ENCODE assay signal across 8 cellular contexts in the genomic region with DNA sequence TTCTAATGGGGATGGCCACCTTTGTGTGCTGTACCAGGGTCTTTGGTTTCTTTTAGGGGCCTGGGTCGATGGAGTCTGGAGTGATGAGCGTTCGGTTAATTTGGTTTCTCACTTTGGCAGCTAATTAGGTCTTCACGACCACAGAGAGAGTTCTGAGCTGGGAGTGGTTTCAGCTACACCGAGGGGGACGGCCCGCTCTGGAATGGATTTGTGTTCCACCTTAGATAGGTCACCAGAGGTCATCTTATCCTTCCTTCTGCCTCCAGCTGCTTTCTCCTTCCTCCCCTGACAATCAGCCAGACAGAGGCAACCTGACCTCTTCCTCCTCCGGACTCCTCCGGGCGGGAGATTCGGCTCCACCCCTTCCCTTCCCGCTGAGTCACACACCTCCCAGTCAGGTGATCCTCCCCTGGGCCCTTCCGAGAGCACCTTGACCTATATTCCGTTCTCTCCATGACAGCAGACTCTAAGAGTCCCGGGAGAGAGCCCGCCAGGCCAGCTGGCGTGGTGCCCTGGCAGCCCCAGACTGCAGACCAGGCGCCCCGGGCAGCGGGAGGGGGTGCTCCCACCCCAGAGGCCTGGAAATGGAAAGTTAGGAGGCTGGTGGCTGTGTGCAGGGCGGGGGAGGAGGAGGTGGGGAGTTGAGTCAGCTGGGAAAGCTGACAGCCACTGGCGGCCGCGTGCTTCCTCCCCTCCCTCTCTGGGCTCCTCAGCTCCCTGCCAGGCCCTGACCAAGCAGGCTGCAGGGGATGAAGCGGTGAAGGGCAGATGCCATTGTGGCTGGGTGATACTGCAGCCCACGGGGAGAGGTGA. TPM values are rescaled to one million over a fixed set of nuclear protein-coding genes. Genes with fewer than 3 reads are reported as not detected.
DNase-seq lines count a peak whose midpoint lies in the region; ATAC-seq and TF ChIP-seq lines count a peak whose summit lies in the region.

No MANE protein-coding gene starts in this region.

- DNase-seq in GM12864 (ENCODE audit: low read depth) (peak; percentile 60), NCI-H1105 (lab: John Stamatoyannopoulos, UW) (peak; percentile 99), T-cell (peak; percentile 4 to 49 (median 30)), ascending aorta (ENCODE audit: low spot score in 2 of 2) (peak; percentile 79 to 96), right cardiac atrium (peak; percentile 96 to 98 (median 97)), prostate gland (ENCODE audit: low spot score) (peak; percentile 96), aorta (peak; percentile 94 to 96)

- no peaks in the 10 kb centered on the region for H3K9me3 ChIP-seq in ascending aorta
- H3K9me3 ChIP-seq in right cardiac atrium (ENCODE audit: control insufficient read depth, low read length): no peaks in the 10 kb centered on the region
- no peaks in the 10 kb centered on the region for H3K9me3 ChIP-seq in prostate gland
- no peaks in the 10 kb centered on the region for H3K9me3 ChIP-seq in aorta (ENCODE audit: control insufficient read depth, low read length)

- WGBS in right cardiac atrium: 2% methylated on average over 26 of the region's 26 CpGs
- 2% methylated on average over 26 of the region's 26 CpGs for WGBS in prostate gland
- 2% methylated on average over 23 to 26 of the region's 26 CpGs for WGBS in aorta, 2 donors

- POLR2A ChIA-PET in T-cell (lab: Charles Lee): no interaction called here

- no peaks in the 10 kb centered on the region for H3K9me3 Mint-ChIP-seq in T-cell

- peak; percentile 57 for ATAC-seq in HG02642 (IDR thresholded peaks at IDR 0.05; ENCODE audit: poor library complexity, unreplicated experiment)
- peak; percentile 71 to 78 (median 76) for ATAC-seq in T-cell (replicated peaks in 1 of 4)
- peak; percentile 95 for ATAC-seq in right cardiac atrium
- peak; percentile 95 for ATAC-seq in aorta (ENCODE audit: low FRiP score)

- H3K36me3 ChIP-seq in ascending aorta (no peaks in the 10 kb centered on the region), prostate gland (no peaks in the 10 kb centered on the region), aorta (ENCODE audit: control insufficient read depth in 1 of 2, insufficient read depth in 2 of 2, low read length in 1 of 2) (no peaks in the 10 kb centered on the region)

- TF ChIP-seq CTCF in GM12864 (IDR thresholded peaks at IDR 0.05; ENCODE audit: low read depth, low read length, missing control alignments) (no peak), ascending aorta (IDR thresholded peaks at IDR 0.05) (no peak), prostate gland (IDR thresholded peaks at IDR 0.05) (no peak)

- CTCF ChIA-PET in T-cell (lab: Charles Lee): interaction anchor here in 1 of 2 donors (0.6 to 1.4 kb wide), 3 partner anchors 30 to 404 kb away, joined by 4 to 7 read pairs (median 5); partner anchors contain the start of gene CHD9

- peaks cover 5 to 32% of the 10 kb centered on the region in 2 donors for H3K4me1 ChIP-seq in ascending aorta
- peaks cover 7% of the 10 kb centered on the region for H3K4me1 ChIP-seq in right cardiac atrium (ENCODE audit: control insufficient read depth, insufficient read depth, low read length)
- peaks cover 22% of the 10 kb centered on the region for H3K4me1 ChIP-seq in prostate gland (replicated peaks)
- no peaks in the 10 kb centered on the region for H3K4me1 ChIP-seq in aorta (ENCODE audit: control insufficient read depth in 1 of 2, insufficient read depth in 2 of 2, low read length in 2 of 2)

- H3K4me3 ChIP-seq in GM12864 (ENCODE audit: low read depth, low read length) (peak overlapping the region; percentile 67), ascending aorta (peak overlapping the region; percentile 52 to 61), right cardiac atrium (ENCODE audit: low read length) (peak overlapping the region; percentile 8), prostate gland (peak overlapping the region; percentile 28 to 35), aorta (ENCODE audit: low read length in 2 of 2) (peak overlapping the region in 1 of 2 donors; percentile 18)

- peak overlapping the region; percentile 89 to 90 for H3K27ac Mint-ChIP-seq in T-cell

- intact Hi-C loops in ascending aorta (cut with DNase I) (loop anchor here (1.0 to 10.0 kb wide), 4 partner anchors 8 to 335 kb away; partner anchors contain the start of genes CHD9 and RBL2), right cardiac atrium (cut with DNase I) (loop anchor here in 2 of 4 donors (5.0 kb wide), 2 partner anchors 33 to 42 kb away; no protein-coding TSS in a partner anchor), prostate gland (cut with DNase I) (loop anchor here (2.0 kb wide), 1 partner anchor 31 kb away; no protein-coding TSS in a partner anchor), aorta (cut with DNase I) (loop anchor here (2.0 kb wide), 1 partner anchor 31 kb away; no protein-coding TSS in a partner anchor)

- H3K27ac ChIP-seq in ascending aorta (peak overlapping the region; percentile 93 to 94), right cardiac atrium (ENCODE audit: low read length) (peak overlapping the region; percentile 96), prostate gland (peak overlapping the region; percentile 91 to 92), aorta (ENCODE audit: low read depth in 1 of 2, low read length in 2 of 2) (peak overlapping the region; percentile 64 to 91)

- peaks cover 19 to 32% (median 21%) of the 10 kb centered on the region in 3 donors for H3K4me1 Mint-ChIP-seq in T-cell

- no peak for TF ChIP-seq POLR2A in prostate gland (IDR thresholded peaks at IDR 0.05)

- H3K36me3 Mint-ChIP-seq in T-cell: no peaks in the 10 kb centered on the region

- H3K27me3 Mint-ChIP-seq in T-cell: no peaks in the 10 kb centered on the region

- H3K27me3 ChIP-seq in ascending aorta (no peaks in the 10 kb centered on the region), right cardiac atrium (ENCODE audit: control insufficient read depth, insufficient read depth) (no peaks in the 10 kb centered on the region), prostate gland (replicated peaks; ENCODE audit: insufficient read depth) (no peaks in the 10 kb centered on the region), aorta (ENCODE audit: control insufficient read depth in 1 of 2, insufficient read depth in 2 of 2, low read length in 1 of 2) (no peaks in the 10 kb centered on the region)

- H3K4me3 Mint-ChIP-seq in T-cell: peak overlapping the region; percentile 86 to 88 (median 88)

RNA-seq across cellular contexts. Expression of gene CHD9, which starts 44.7 kb away (rescaled TPM):
- 10 to 100 TPM; 33.0 to 39.3 (median 33.8) TPM for total RNA-seq in T-cell
- total RNA-seq in ascending aorta: 56.9 TPM
- 10 to 100 TPM; 49.4 to 73.5 (median 57.4) TPM for total RNA-seq in right cardiac atrium
- polyA plus RNA-seq in right cardiac atrium: 7.3 TPM
- total RNA-seq in prostate gland: 10 to 100 TPM; 56.3 to 62.6 TPM
- 100 to 1,000 TPM in 1 of 2 donors, 10 to 100 TPM in 1; 87.3 to 133 TPM for total RNA-seq in aorta
- 10 to 100 TPM in 1 of 2 donors, 1 to 10 TPM in 1; 9.6 to 16.6 TPM for polyA plus RNA-seq in aorta

RNA-seq across cellular contexts. Expression of gene CHD9NB, which starts 46.8 kb away (rescaled TPM):
- not detected for total RNA-seq in T-cell
- 0.43 TPM for total RNA-seq in ascending aorta
- total RNA-seq in right cardiac atrium: under 1 TPM; 0.50 to 0.94 (median 0.77) TPM
- polyA plus RNA-seq in right cardiac atrium: 0.77 TPM
- 10 to 100 TPM in 1 of 2 donors, 1 to 10 TPM in 1; 4.3 to 26.7 TPM for total RNA-seq in prostate gland
- 1 to 10 TPM in 1 of 2 donors, under 1 TPM in 1; 0.88 to 2.3 TPM for total RNA-seq in aorta
- polyA plus RNA-seq in aorta: 1 to 10 TPM in 1 of 2 donors, under 1 TPM in 1; 0.36 to 1.1 TPM

Comparison
In these comparisons a context has a peak if more than half of its experiments do, and no peak if none do; other contexts are left out.
1. DNase-seq: peak in every context shown above with its lines; median percentile 99 in NCI-H1105; 97 in right cardiac atrium; 96 in prostate gland; 95 in aorta; 88 in ascending aorta; 60 in GM12864; 30 in T-cell.